8 cellular contexts compared by ENCODE assay signal in the genomic region with DNA sequence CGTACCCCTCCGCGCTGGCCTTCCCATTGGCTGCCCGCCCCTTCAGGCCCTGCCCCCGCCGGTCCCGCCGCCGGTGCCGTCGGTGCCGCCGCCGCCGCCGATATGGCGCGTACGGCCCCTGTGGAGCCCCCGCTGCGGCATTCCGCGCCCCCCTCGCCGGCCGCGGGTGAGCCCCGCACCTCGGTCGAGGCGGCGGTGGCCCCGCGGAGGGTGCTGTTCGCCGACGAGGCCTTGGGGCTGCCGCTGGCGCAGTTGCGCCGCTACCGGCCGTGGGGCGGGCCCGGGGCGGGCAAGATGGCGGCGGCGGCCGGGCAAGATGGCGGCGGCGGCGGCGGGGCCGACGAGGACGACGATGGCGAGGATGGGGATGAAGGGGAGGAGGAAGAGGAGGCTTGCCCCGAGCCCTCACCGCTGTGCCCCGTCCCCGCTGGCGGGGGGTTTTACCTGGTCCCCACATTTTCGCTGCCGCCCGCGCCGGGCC. TPM values are rescaled to one million over a fixed set of nuclear protein-coding genes. Genes with fewer than 3 reads are reported as not detected.
DNase-seq lines count a peak whose midpoint lies in the region; ATAC-seq and TF ChIP-seq lines count a peak whose summit lies in the region.

Gene PPP1R3F, plus strand, starts transcription at position 26 of the 481 bp plus-strand sequence. Its CDS starts 77 bp downstream, at position 103.

- BruUV-seq in OCI-LY7 (replicated peaks; lab: Mats Ljungman, UMichigan): no TSS peak

- H3K4me2 ChIP-seq in OCI-LY7 (ENCODE audit: low read length): peak within 1 kb of the TSS; percentile 75

- H3K36me3 ChIP-seq in OCI-LY7 (ENCODE audit: insufficient read depth, low read length): peaks cover 8% of the 10 kb centered on the region; the same call in 1 of the 2 replicates
- no peaks in the 10 kb centered on the region for H3K36me3 ChIP-seq in endodermal cell (ENCODE audit: control insufficient read depth, insufficient read depth, low read length)

- 0% methylated on average over 61 of the region's 70 CpGs; no CpG with 5 or more reads in 1 of the 2 experiments for WGBS in endodermal cell (ENCODE audit: insufficient coverage in 1 of 2, insufficient read length in 1 of 2), 2 experiments

- no peaks in the 10 kb centered on the region for H4K20me1 ChIP-seq in OCI-LY7 (ENCODE audit: insufficient read depth, low read length)

- peaks cover 7% of the 10 kb centered on the region for H3K36me3 Mint-ChIP-seq in endodermal cell (ENCODE audit: low read depth)
- H3K36me3 Mint-ChIP-seq in natural killer cell treated with Interleukin-12 subunit alpha and Interleukin-12 subunit beta and Interleukin-15 and Interleukin-18, amount 100 ng/mL, for 72 hours: peaks cover under 1% of the 10 kb centered on the region

- H3K4me1 ChIP-seq in OCI-LY7 (ENCODE audit: insufficient read depth, low read length, poor library complexity, severe bottlenecking) (peaks cover 32% of the 10 kb centered on the region), endodermal cell (ENCODE audit: control insufficient read depth, insufficient read depth, low read length) (peaks cover 2% of the 10 kb centered on the region)

- H3K9me3 ChIP-seq in OCI-LY7 (ENCODE audit: low read length) (no peaks in the 10 kb centered on the region), endodermal cell (ENCODE audit: control insufficient read depth, low read length) (no peaks in the 10 kb centered on the region)

- TF ChIP-seq CTCF in OCI-LY7 (conservative IDR thresholded peaks at IDR 0.05; ENCODE audit: low read length): no peak
- TF ChIP-seq CTCF in endodermal cell (conservative IDR thresholded peaks at IDR 0.05): no peak

- H3K27me3 ChIP-seq in endodermal cell (ENCODE audit: control insufficient read depth, insufficient read depth, low read length, poor library complexity, severe bottlenecking): no peaks in the 10 kb centered on the region

- H3K9me3 Mint-ChIP-seq in endodermal cell: peaks cover 71% of the 10 kb centered on the region
- no peaks in the 10 kb centered on the region for H3K9me3 Mint-ChIP-seq in natural killer cell treated with Interleukin-12 subunit alpha and Interleukin-12 subunit beta and Interleukin-15 and Interleukin-18, amount 100 ng/mL, for 72 hours

- H3K4me3 Mint-ChIP-seq in endodermal cell: peak within 1 kb of the TSS; percentile 77
- H3K4me3 Mint-ChIP-seq in natural killer cell treated with Interleukin-12 subunit alpha and Interleukin-12 subunit beta and Interleukin-15 and Interleukin-18, amount 100 ng/mL, for 72 hours: peak within 1 kb of the TSS; percentile 91

- peak within 1 kb of the TSS; percentile 77 for H3K9ac ChIP-seq in endodermal cell (ENCODE audit: extremely low read depth, low read length, poor library complexity, severe bottlenecking)

- CTCF ChIA-PET in OCI-LY7 (lab: Charles Lee; ENCODE audit: unreplicated experiment): no interaction called here

- H3K27me3 Mint-ChIP-seq in endodermal cell (ENCODE audit: insufficient read depth): no peaks in the 10 kb centered on the region
- peaks cover 0 to 4% of the 10 kb centered on the region in 2 donors for H3K27me3 Mint-ChIP-seq in natural killer cell treated with Interleukin-12 subunit alpha and Interleukin-12 subunit beta and Interleukin-15 and Interleukin-18, amount 100 ng/mL, for 72 hours

- ATAC-seq in GM18498 (IDR thresholded peaks at IDR 0.05; ENCODE audit: unreplicated experiment): peak; percentile 29
- ATAC-seq in natural killer cell treated with Interleukin-12 subunit alpha and Interleukin-12 subunit beta and Interleukin-15 and Interleukin-18, amount 100 ng/mL, for 72 hours: peak; percentile 5 to 16

- peak within 1 kb of the TSS; percentile 99 for H3K27ac Mint-ChIP-seq in endodermal cell
- peak within 1 kb of the TSS; percentile 94 to 98 for H3K27ac Mint-ChIP-seq in natural killer cell treated with Interleukin-12 subunit alpha and Interleukin-12 subunit beta and Interleukin-15 and Interleukin-18, amount 100 ng/mL, for 72 hours

- intact Hi-C loops in OCI-LY7 (cut with micrococcal nuclease; ENCODE audit: unreplicated experiment): loop anchor here (5.0 to 10.0 kb wide), 2 partner anchors 78 to 145 kb away; partner anchors contain the start of gene GPKOW

- peak; percentile 4 for DNase-seq in HCEC 1CT
- no peak for DNase-seq in OCI-LY7 (ENCODE audit: low spot score)
- no peak for DNase-seq in endodermal cell
- DNase-seq in natural killer cell treated with Interleukin-12 subunit alpha and Interleukin-12 subunit beta and Interleukin-15 and Interleukin-18, amount 100 ng/mL, for 72 hours (ENCODE audit: low spot score): no peak
- no peak for DNase-seq in NCI-H526 treated with DMSO at 0.1 percent for 48 hours (lab: John Stamatoyannopoulos, UW)
- DNase-seq in HuH-7.5 (ENCODE audit: low spot score): no peak
- DNase-seq in NCI-H2227 (lab: John Stamatoyannopoulos, UW; ENCODE audit: unreplicated experiment): no peak

- H3K4me1 Mint-ChIP-seq in endodermal cell: peaks cover 3% of the 10 kb centered on the region
- peaks cover 26 to 49% of the 10 kb centered on the region in 2 donors for H3K4me1 Mint-ChIP-seq in natural killer cell treated with Interleukin-12 subunit alpha and Interleukin-12 subunit beta and Interleukin-15 and Interleukin-18, amount 100 ng/mL, for 72 hours (ENCODE audit: low read depth in 2 of 2)

- H3K27ac ChIP-seq in OCI-LY7 (ENCODE audit: low read depth, low read length, poor library complexity, severe bottlenecking): peak within 1 kb of the TSS; percentile 69
- H3K27ac ChIP-seq in endodermal cell (ENCODE audit: low read depth, low read length): peak within 1 kb of the TSS; percentile 95

- H3K9me2 ChIP-seq in OCI-LY7 (ENCODE audit: insufficient read depth, low read length): no peaks in the 10 kb centered on the region

- H3K79me2 ChIP-seq in OCI-LY7 (ENCODE audit: insufficient read depth, low read depth, low read length): peaks cover 27% of the 10 kb centered on the region

- POLR2A ChIA-PET in OCI-LY7 (lab: Charles Lee): interaction anchor here (1.0 to 1.4 kb wide), 2 partner anchors 11 to 79 kb away, joined by 4 to 11 read pairs; no protein-coding TSS in a partner anchor

- H3K4me3 ChIP-seq in OCI-LY7 (ENCODE audit: low read depth, low read length, poor library complexity, severe bottlenecking) (peak within 1 kb of the TSS; percentile 91), endodermal cell (ENCODE audit: low read length) (peak within 1 kb of the TSS; percentile 85)

- peak within 1 kb of the TSS; percentile 80; the same call in 1 of the 2 replicates for H2AFZ ChIP-seq in OCI-LY7 (ENCODE audit: low read length)

RNA-seq across cellular contexts. Expression of gene PPP1R3F, which starts in this region (rescaled TPM):
- 5.1 and 11.8 TPM in 2 replicates for total RNA-seq in OCI-LY7 (2014; rRNA removed; shearing (Covaris generic))
- total RNA-seq in OCI-LY7 (2022) (5.3 and 5.5 TPM in 2 replicates), endodermal cell (10 to 100 TPM in 1 of 2 donors, 1 to 10 TPM in 1; 6.9 to 16.6 TPM)
- polyA plus RNA-seq in endodermal cell (2013, experiment 1 of 2): 8.7 TPM
- 12.0 TPM for polyA plus RNA-seq in endodermal cell (2013, experiment 2 of 2)
- total RNA-seq in natural killer cell treated with Interleukin-12 subunit alpha and Interleukin-12 subunit beta and Interleukin-15 and Interleukin-18, amount 100 ng/mL, for 72 hours: 1 to 10 TPM; 3.4 to 3.8 TPM
